Comparison of ENCODE assay signal across 19 cellular contexts in genomic region chr12:51428256-51428655, GRCh38.
"Had no signal": no experiment of that assay in that cellular context is flagged by ENCODE, and none has a peak within 500 bp of the region (broad histone marks: within the 10 kb centered on the region; RNA-seq: fewer than 3 reads in every experiment).

No MANE protein-coding gene starts in this region.

- H3K9me3 Mint-ChIP-seq: activated naive CD4-positive, alpha-beta T cell treated with anti-CD3 and anti-CD28 coated beads, Interleukin-2, amount 50 U/mL, for 72 hours; stimulated activated naive CD8-positive, alpha-beta T cell treated with anti-CD3 and anti-CD28 coated beads, Interleukin-15, Interleukin-2, amounts not matched to agents 100 ng/mL and 50 ng/mL, for 24 hours had no signal

- DNase-seq: activated gamma-delta T cell treated with Interleukin-2 at 50 U/mL for 16 hours; activated T-cell treated with anti-CD3 and anti-CD28 coated beads, Interleukin-2, amount 50 U/mL, for 1 hour; aorta; brain microvascular endothelial cell; caudate nucleus; colonic mucosa; esophagus squamous epithelium; gastrocnemius medialis; heart left ventricle; left cardiac atrium; nephron progenitor cell; right cardiac atrium; stimulated activated CD4-positive, alpha-beta T cell treated with anti-CD3 and anti-CD28 coated beads, Interleukin-4, amount 100 ng/mL, for 24 hours; substantia nigra; thyroid gland; upper lobe of right lung had no signal

- H3K27ac Mint-ChIP-seq: activated naive CD4-positive, alpha-beta T cell treated with anti-CD3 and anti-CD28 coated beads, Interleukin-2, amount 50 U/mL, for 72 hours; nephron progenitor cell; stimulated activated naive CD8-positive, alpha-beta T cell treated with anti-CD3 and anti-CD28 coated beads, Interleukin-15, Interleukin-2, amounts not matched to agents 100 ng/mL and 50 ng/mL, for 24 hours; WTC11 had no signal

- H3K4me3 Mint-ChIP-seq: nephron progenitor cell; stimulated activated naive CD8-positive, alpha-beta T cell treated with anti-CD3 and anti-CD28 coated beads, Interleukin-15, Interleukin-2, amounts not matched to agents 100 ng/mL and 50 ng/mL, for 24 hours; WTC11 had no signal

- H3K36me3 Mint-ChIP-seq: activated naive CD4-positive, alpha-beta T cell treated with anti-CD3 and anti-CD28 coated beads, Interleukin-2, amount 50 U/mL, for 72 hours had no signal
